25 cellular contexts compared by ENCODE assay signal in the genomic region with DNA sequence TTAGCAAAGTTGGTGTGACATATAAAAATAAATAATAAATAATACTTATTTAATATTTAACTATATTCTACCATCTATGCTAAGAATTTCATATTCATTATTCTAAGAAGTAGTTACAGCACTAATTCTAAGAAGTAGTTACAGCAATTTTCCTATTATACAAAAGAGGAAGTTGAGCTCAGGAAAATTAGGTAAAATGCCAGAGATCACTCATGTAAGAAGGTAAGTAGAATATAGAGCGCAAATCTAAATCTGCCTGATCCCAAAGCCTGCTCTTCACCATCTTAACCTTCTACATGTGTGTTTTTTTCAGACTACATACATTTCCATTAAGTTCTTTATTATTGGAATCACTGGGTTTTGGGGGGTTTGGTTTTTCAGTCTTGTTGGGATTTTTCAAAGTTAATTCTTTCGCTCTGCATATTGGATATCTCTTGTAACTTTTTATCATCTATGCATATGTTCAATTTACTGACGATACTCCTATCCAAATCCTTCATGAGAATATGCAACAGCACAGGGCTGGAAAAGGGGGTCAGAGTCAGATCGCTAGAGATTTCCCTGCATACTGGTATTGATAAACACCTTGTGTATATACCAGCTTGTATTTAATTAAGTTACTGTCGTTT.
"Had no signal": no experiment of that assay in that cellular context is flagged by ENCODE, and none has a peak within 500 bp of the region (broad histone marks: within the 10 kb centered on the region; RNA-seq: fewer than 3 reads in every experiment).

No MANE protein-coding gene starts in this region.

- ATAC-seq: body of pancreas; left cardiac atrium; left ventricle myocardium superior; stimulated activated memory B cell treated with anti-CD40 and anti-IgM and Interleukin-4, amounts not matched to agents 10 μg/mL and 1 μg/mL and 100 μg/mL, for 72 hours; stimulated activated naive CD8-positive, alpha-beta T cell treated with anti-CD3 and anti-CD28 coated beads, Interleukin-15, amount 100 ng/mL, for 72 hours had no signal

- DNase-seq: activated CD4-positive, alpha-beta memory T cell treated with anti-CD3 and anti-CD28 coated beads for 36 hours; activated CD4-positive, alpha-beta T cell treated with anti-CD3 and anti-CD28 coated beads, Interleukin-2, amount 10 ng/mL, durations not matched to agents 24 days and 14 days; activated CD4-positive, CD25-positive, alpha-beta regulatory T cell treated with anti-CD3 and anti-CD28 coated beads, Interleukin-2, amount 50 U/mL, for 72 hours; activated CD8-positive, alpha-beta memory T cell treated with anti-CD3 and anti-CD28 coated beads, Interleukin-2, amount 50 U/mL, for 4 hours; activated effector memory CD4-positive, alpha-beta T cell treated with anti-CD3 and anti-CD28 coated beads, Interleukin-2, amount 50 U/mL, for 16 hours; activated naive CD4-positive, alpha-beta T cell treated with anti-CD3 and anti-CD28 coated beads for 36 hours; activated naive CD8-positive, alpha-beta T cell treated with anti-CD3 and anti-CD28 coated beads for 36 hours; activated T-cell treated with anti-CD3 and anti-CD28 coated beads, Interleukin-2, amount 50 U/mL, for 1 hour; adrenal gland; aorta; body of pancreas; effector CD8-positive, alpha-beta T cell; head of caudate nucleus; hippocampal formation; left cardiac atrium; left ventricle myocardium superior; posterior cingulate gyrus; right lobe of liver; stimulated activated CD4-positive, alpha-beta T cell treated with anti-CD3 and anti-CD28 coated beads, Interleukin-12 subunit alpha, Interleukin-12 subunit beta, amount 100 ng/mL, for 4 hours; stimulated activated CD4-positive, alpha-beta T cell treated with anti-CD3 and anti-CD28 coated beads, Interleukin-4, amount 100 ng/mL, for 4 hours; stimulated activated CD8-positive, alpha-beta memory T cell treated with anti-CD3 and anti-CD28 coated beads, Interleukin-4, amount 100 ng/mL, for 48 hours; stimulated activated naive CD8-positive, alpha-beta T cell treated with anti-CD3 and anti-CD28 coated beads, Interleukin-15, amount 100 ng/mL, for 72 hours; substantia nigra; uterus had no signal
